9 cellular contexts compared by ENCODE assay signal in genomic region chr13:41546372-41547252, GRCh38.
DNase-seq lines count a peak whose midpoint lies in the region; ATAC-seq and TF ChIP-seq lines count a peak whose summit lies in the region.
"Had no signal": no experiment of that assay in that cellular context is flagged by ENCODE, and none has a peak within 500 bp of the region (broad histone marks: within the 10 kb centered on the region; RNA-seq: fewer than 3 reads in every experiment).

No MANE protein-coding gene starts in this region.

- no peak overlapping the region for H3K27ac ChIP-seq in IMR-90 (ENCODE audit: insufficient read depth, low read length)
- peak overlapping the region; percentile 100 for H3K27ac ChIP-seq in cingulate gyrus (ENCODE audit: low read depth, low read length)

- peaks cover 0 to 5% of the 10 kb centered on the region in 2 donors for H3K27me3 Mint-ChIP-seq in stimulated activated naive B cell treated with anti-CD40 and anti-IgM and Interleukin-4, amounts not matched to agents 10 μg/mL and 1 μg/mL and 100 μg/mL, for 72 hours

- CTCF ChIA-PET in IMR-90 (lab: Yijun Ruan, JAX): no interaction called here

- POLR2A ChIA-PET in IMR-90 (lab: Charles Lee; ENCODE audit: unreplicated experiment): no interaction called here

- TF ChIP-seq CTCF in AG09309 (IDR thresholded peaks at IDR 0.05; ENCODE audit: control insufficient read depth, insufficient read depth, low read depth, low read length, missing control alignments) (no peak), IMR-90 (conservative IDR thresholded peaks at IDR 0.05; ENCODE audit: low read depth, low read length) (no peak)

- H2AK5ac ChIP-seq in IMR-90 (ENCODE audit: low read depth, low read length): peak overlapping the region; percentile 95

- peak overlapping the region; percentile 6; the same call in 1 of the 2 replicates for H4K5ac ChIP-seq in IMR-90 (ENCODE audit: low read depth, low read length)

- H3K9me1 ChIP-seq in IMR-90 (ENCODE audit: insufficient read depth, low read length): peaks cover 9% of the 10 kb centered on the region

- H3K9me3 Mint-ChIP-seq in stimulated activated naive B cell treated with anti-CD40 and anti-IgM and Interleukin-4, amounts not matched to agents 10 μg/mL and 1 μg/mL and 100 μg/mL, for 72 hours: no peaks in the 10 kb centered on the region

- H2BK120ac ChIP-seq in IMR-90 (ENCODE audit: low read depth, low read length): peak overlapping the region; percentile 68

- H3K79me1 ChIP-seq in IMR-90 (ENCODE audit: low read depth in 1 of 2, low read length in 2 of 2): no peaks in the 10 kb centered on the region

- peak; percentile 40 for DNase-seq in AG09309 (ENCODE audit: low read depth)
- DNase-seq in IMR-90: peak; percentile 89
- peak; percentile 76 for DNase-seq in non-pigmented ciliary epithelial cell (ENCODE audit: low read depth)
- no peak for DNase-seq in cerebellar cortex (ENCODE audit: low spot score)
- no peak for DNase-seq in D341Med (ENCODE audit: low spot score)
- no peak for DNase-seq in stimulated activated naive B cell treated with anti-CD40 and anti-IgM and Interleukin-4, amounts not matched to agents 10 μg/mL and 1 μg/mL and 100 μg/mL, for 72 hours
- DNase-seq: NCI-H1417 had no signal

- H3K4ac ChIP-seq in IMR-90 (ENCODE audit: low read depth, low read length): peak overlapping the region; percentile 71

- H3K9ac ChIP-seq in IMR-90 (ENCODE audit: low read depth, low read length): no peak overlapping the region

- H3K4me1 ChIP-seq in IMR-90 (ENCODE audit: control insufficient read depth, insufficient read depth, low read length): peaks cover 12% of the 10 kb centered on the region

- H2AK9ac ChIP-seq in IMR-90 (replicated peaks; ENCODE audit: low read depth, low read length, poor library complexity): peak overlapping the region; percentile 37

- H2AFZ ChIP-seq in IMR-90 (replicated peaks; ENCODE audit: low read length, poor library complexity): peak overlapping the region; percentile 61

- H3K23ac ChIP-seq in IMR-90 (ENCODE audit: low read depth, low read length): 0 out of 2 replicates have a peak overlapping the region, but pooled peaks have one; percentile 10

- no TSS peak for BruUV-seq in IMR-90 (replicated peaks; lab: Mats Ljungman, UMichigan)

- H3K36me3 ChIP-seq in IMR-90 (ENCODE audit: control insufficient read depth, insufficient read depth, low read length): no peaks in the 10 kb centered on the region

- WGBS in IMR-90 (ENCODE audit: extremely low coverage in 2 of 2, insufficient read length in 1 of 2), 2 experiments: 62% methylated on average over 5 of the region's 14 CpGs; no CpG with 5 or more reads in 1 of the 2 experiments

- H3K4me3 Mint-ChIP-seq in stimulated activated naive B cell treated with anti-CD40 and anti-IgM and Interleukin-4, amounts not matched to agents 10 μg/mL and 1 μg/mL and 100 μg/mL, for 72 hours: no peak overlapping the region

- H3K27me3 ChIP-seq in IMR-90 (ENCODE audit: control insufficient read depth, insufficient read depth, low read length): no peaks in the 10 kb centered on the region; the same call in 1 of the 2 replicates

- no peak for TF ChIP-seq POLR2A in IMR-90 (IDR thresholded peaks at IDR 0.05; ENCODE audit: low read depth, low read length)

- peaks cover 0 to 4% of the 10 kb centered on the region in 2 donors for H3K4me1 Mint-ChIP-seq in stimulated activated naive B cell treated with anti-CD40 and anti-IgM and Interleukin-4, amounts not matched to agents 10 μg/mL and 1 μg/mL and 100 μg/mL, for 72 hours

- H3K9me3 ChIP-seq in IMR-90 (ENCODE audit: control insufficient read depth, insufficient read depth, low read length): peaks cover 3% of the 10 kb centered on the region; the same call in 1 of the 2 replicates

- peaks cover 0 to 4% of the 10 kb centered on the region in 2 donors for H3K36me3 Mint-ChIP-seq in stimulated activated naive B cell treated with anti-CD40 and anti-IgM and Interleukin-4, amounts not matched to agents 10 μg/mL and 1 μg/mL and 100 μg/mL, for 72 hours

- no peaks in the 10 kb centered on the region; the same call in 1 of the 2 replicates for H4K20me1 ChIP-seq in IMR-90 (ENCODE audit: insufficient read depth, low read length)

- H4K91ac ChIP-seq in IMR-90 (ENCODE audit: insufficient read depth, low read depth, low read length): peak overlapping the region; percentile 65

- intact Hi-C loops in IMR-90 (cut with micrococcal nuclease): no loop called here

- H4K8ac ChIP-seq in IMR-90 (ENCODE audit: low read depth in 2 of 2, low read length in 2 of 2): peak overlapping the region in 1 of 2 experiments; percentile 39; a peak in 1 of 4 replicates

- H3K27ac Mint-ChIP-seq in stimulated activated naive B cell treated with anti-CD40 and anti-IgM and Interleukin-4, amounts not matched to agents 10 μg/mL and 1 μg/mL and 100 μg/mL, for 72 hours: no peak overlapping the region

- ATAC-seq in IMR-90 (ENCODE audit: low read depth): peak; percentile 98
- ATAC-seq in HG03442 (IDR thresholded peaks at IDR 0.05; ENCODE audit: unreplicated experiment): no peak
- ATAC-seq in stimulated activated naive B cell treated with anti-CD40 and anti-IgM and Interleukin-4, amounts not matched to agents 10 μg/mL and 1 μg/mL and 100 μg/mL, for 72 hours (replicated peaks): no peak

- H3K4me3 ChIP-seq in AG09309 (ENCODE audit: control insufficient read depth, low read depth, low read length) (no peak overlapping the region), IMR-90 (ENCODE audit: insufficient read depth, low read depth, low read length) (no peak overlapping the region)

- dilution Hi-C loops in IMR-90 (cut with HindIII; ENCODE audit: low sequenced_read_pairs, unreplicated experiment): no loop called here

- no peak overlapping the region for H3K4me2 ChIP-seq in IMR-90 (ENCODE audit: low read depth, low read length)

- in situ Hi-C loops in IMR-90 (cut with MboI; ENCODE audit: low sequenced_read_pairs): no loop called here

- H2BK5ac ChIP-seq in IMR-90 (ENCODE audit: low read depth, low read length, poor library complexity, severe bottlenecking): no peak overlapping the region

- H2BK15ac ChIP-seq in IMR-90 (ENCODE audit: low read depth, low read length): no peak overlapping the region; the same call in 2 of the 3 replicates

- H3K14ac ChIP-seq in IMR-90 (replicated peaks; ENCODE audit: low read depth, low read length): peak overlapping the region; percentile 53; the same call in 1 of the 2 replicates

- no peak for TF ChIP-seq RAD21 in IMR-90 (IDR thresholded peaks at IDR 0.05; ENCODE audit: low read length)

- peak overlapping the region; percentile 43 for H2BK20ac ChIP-seq in IMR-90 (ENCODE audit: low read depth, low read length)

- no peak overlapping the region for H3K56ac ChIP-seq in IMR-90 (ENCODE audit: extremely low read depth, insufficient read depth, low read length)

- H3K18ac ChIP-seq in IMR-90 (ENCODE audit: low read depth, low read length): peak overlapping the region; percentile 10; the same call in 1 of the 2 replicates

TF ChIP-seq in IMR-90, 13 proteins besides CTCF, POLR2A, EP300 and RAD21:
- no peak for TF ChIP-seq RFX5 (IDR thresholded peaks at IDR 0.05; ENCODE audit: low read depth, low read length)
- peak; percentile 65 for TF ChIP-seq NFE2L2 (IDR thresholded peaks at IDR 0.05; ENCODE audit: low read depth, low read length)
- TF ChIP-seq FOS (IDR thresholded peaks at IDR 0.05; ENCODE audit: low read depth, low read length): peak; percentile 35; the same call in 1 of the 2 replicates
- TF ChIP-seq CEBPB (IDR thresholded peaks at IDR 0.05; ENCODE audit: low read depth, low read length): no peak
- 0 out of 2 replicates have a peak, but pooled peaks have one; percentile 16 for TF ChIP-seq USF2 (IDR thresholded peaks at IDR 0.05; ENCODE audit: low read depth, low read length)
- TF ChIP-seq MAZ (IDR thresholded peaks at IDR 0.05; ENCODE audit: borderline replicate concordance, low read depth, low read length): no peak
- no peak for TF ChIP-seq MAFK (IDR thresholded peaks at IDR 0.05; ENCODE audit: low read depth, low read length)
- TF ChIP-seq BHLHE40 (IDR thresholded peaks at IDR 0.05; ENCODE audit: low read depth, low read length): no peak
- no peak for TF ChIP-seq ELK1 (IDR thresholded peaks at IDR 0.05; ENCODE audit: borderline replicate concordance, low read depth, low read length)
- TF ChIP-seq MXI1 (IDR thresholded peaks at IDR 0.05; ENCODE audit: borderline replicate concordance, low read depth, low read length): no peak

Comparison
In these comparisons a context has a peak if more than half of its experiments do, and no peak if none do; other contexts are left out.
1. DNase-seq: peak in AG09309 (single experiment), IMR-90 (single experiment) and non-pigmented ciliary epithelial cell (single experiment); none in cerebellar cortex (single experiment), D341Med (single experiment) and stimulated activated naive B cell treated with anti-CD40 and anti-IgM and Interleukin-4, amounts not matched to agents 10 μg/mL and 1 μg/mL and 100 μg/mL, for 72 hours (single experiment).